ENCODE assay signal across 8 cellular contexts in the genomic region with DNA sequence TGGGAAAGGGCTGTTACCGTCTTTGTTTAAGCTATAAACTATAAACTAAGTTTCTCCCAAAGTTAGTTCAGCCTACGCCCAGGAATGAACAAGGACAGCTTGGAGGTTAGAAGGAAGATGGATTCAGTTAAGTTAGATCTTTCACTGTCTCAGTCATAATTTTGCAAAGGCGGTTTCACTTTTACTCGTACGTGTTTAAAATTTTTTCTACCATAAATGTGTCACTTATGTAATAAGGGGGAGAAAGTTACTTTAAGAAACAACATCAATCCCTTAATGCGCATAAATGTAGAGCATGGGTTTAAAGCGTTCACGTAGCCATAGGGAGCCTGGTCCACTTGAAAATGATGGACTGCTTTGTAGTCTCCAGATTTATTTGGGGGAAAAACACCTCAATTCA.
"Had no signal": no experiment of that assay in that cellular context is flagged by ENCODE, and none has a peak within 500 bp of the region (broad histone marks: within the 10 kb centered on the region; RNA-seq: fewer than 3 reads in every experiment).

No MANE protein-coding gene starts in this region.

- H3K4me1 ChIP-seq: HAP-1 had no signal

- DNase-seq: GM23248, GOT3, H7 had no signal

- H3K9ac ChIP-seq: GM23248 had no signal

- H2AFZ ChIP-seq: GM23248 had no signal

- H3K27ac ChIP-seq: GM23248, HL-60 had no signal

- H3K27ac Mint-ChIP-seq: IgD-negative memory B cell had no signal

- ATAC-seq: HCT116, HepG2 had no signal

- H3K9me3 ChIP-seq: HAP-1 had no signal

- FAIRE-seq: HepG2 had no signal

- H3K4me3 ChIP-seq: GM23248, HAP-1 had no signal

- H3K36me3 ChIP-seq: HAP-1 had no signal
